ENCODE assay signal across 14 cellular contexts in the genomic region with DNA sequence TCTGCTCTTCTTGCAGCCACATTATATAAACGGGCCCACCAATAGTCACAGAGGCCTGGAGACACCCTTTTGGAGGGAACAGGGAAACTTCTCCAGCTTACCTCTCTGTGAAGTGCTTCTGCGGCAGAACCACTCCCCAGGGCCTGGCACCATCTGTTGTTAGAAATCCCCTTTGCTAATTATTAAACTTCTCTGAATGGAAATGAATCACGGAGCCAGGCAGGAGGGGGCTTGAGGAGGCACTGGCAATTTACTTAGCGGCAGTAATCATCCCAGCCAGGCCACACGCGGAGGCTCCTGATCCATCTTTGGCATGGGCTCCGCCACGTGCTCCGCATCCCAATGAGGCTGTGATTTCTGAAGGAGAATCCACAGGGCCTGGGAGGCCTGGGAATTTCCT.
"Had no signal": no experiment of that assay in that cellular context is flagged by ENCODE, and none has a peak within 500 bp of the region (broad histone marks: within the 10 kb centered on the region; RNA-seq: fewer than 3 reads in every experiment).

No MANE protein-coding gene starts in this region.

- ATAC-seq: activated naive CD4-positive, alpha-beta T cell treated with anti-CD3 and anti-CD28 coated beads, Interleukin-2, amount 50 U/mL, for 72 hours; activated T-cell treated with anti-CD3 and anti-CD28 coated beads, Interleukin-2, amount 50 U/mL, for 4 hours; esophagus mucosa; left colon; naive thymus-derived CD4-positive, alpha-beta T cell; right cardiac atrium; stimulated activated effector memory CD8-positive, alpha-beta T cell treated with anti-CD3 and anti-CD28 coated beads, Interleukin-12 subunit alpha, Interleukin-12 subunit beta, amount 100 ng/mL, for 72 hours had no signal

- DNase-seq: activated CD4-positive, alpha-beta memory T cell treated with anti-CD3 and anti-CD28 coated beads for 36 hours; activated CD4-positive, alpha-beta T cell treated with anti-CD3 and anti-CD28 coated beads for 1 hour; activated effector memory CD4-positive, alpha-beta T cell treated with anti-CD3 and anti-CD28 coated beads, Interleukin-2, amount 50 U/mL, for 16 hours; activated T-cell treated with anti-CD3 and anti-CD28 coated beads, Interleukin-2, amount 50 U/mL, for 4 hours; dorsolateral prefrontal cortex; immature natural killer cell; left colon; naive thymus-derived CD4-positive, alpha-beta T cell; right cardiac atrium; tibial artery; uterus had no signal
